ENCODE assay signal across 9 cellular contexts in the genomic region with DNA sequence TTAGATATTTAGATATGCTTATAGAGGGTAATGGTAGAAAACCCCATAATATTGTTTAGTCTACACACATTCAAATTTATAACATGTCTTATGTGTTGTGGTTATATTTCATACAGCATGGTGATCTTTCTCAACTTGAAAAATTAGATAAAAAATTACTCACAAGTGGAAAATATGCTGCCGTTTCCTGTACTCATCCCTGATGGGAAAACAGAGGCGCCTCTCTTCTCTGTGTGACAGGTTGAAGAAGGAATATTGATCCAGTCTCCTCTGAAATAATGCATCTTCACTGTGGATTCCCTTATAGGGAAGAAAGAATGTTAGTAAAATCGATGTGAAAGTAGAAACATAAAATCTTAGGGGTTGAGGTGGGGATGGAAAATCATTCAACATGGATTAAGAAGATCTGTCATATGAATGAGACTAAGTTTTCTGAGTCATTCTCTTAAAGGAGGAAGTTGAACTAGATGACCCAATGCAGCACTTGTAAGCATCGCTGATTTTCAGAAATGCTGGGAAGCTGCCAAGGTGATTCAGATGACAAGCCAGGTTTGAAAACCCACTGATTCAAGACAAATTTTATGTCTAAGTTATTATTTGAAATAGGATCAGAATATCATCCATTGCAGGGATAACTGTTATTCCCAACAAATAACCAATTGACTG.
A peak's percentile ranks its signal among the peaks of the same experiment; 100 is the strongest.
DNase-seq lines count a peak whose midpoint lies in the region; ATAC-seq lines count a peak whose summit lies in the region.
"Had no signal": no experiment of that assay in that cellular context is flagged by ENCODE, and none has a peak within 500 bp of the region (broad histone marks: within the 10 kb centered on the region; RNA-seq: fewer than 3 reads in every experiment).

No MANE protein-coding gene starts in this region.

- H3K4me3 Mint-ChIP-seq in immature natural killer cell: no peak overlapping the region
- H3K4me3 Mint-ChIP-seq: activated naive CD8-positive, alpha-beta T cell had no signal

- H3K27me3 Mint-ChIP-seq in immature natural killer cell (ENCODE audit: low read depth in 3 of 3): peaks cover 0 to 2% (median 2%) of the 10 kb centered on the region in 3 donors

- ATAC-seq in GM19395 (IDR thresholded peaks at IDR 0.05; ENCODE audit: unreplicated experiment) (peak; percentile 72), GM21360 (IDR thresholded peaks at IDR 0.05; ENCODE audit: unreplicated experiment) (no peak)

- H3K9me3 Mint-ChIP-seq in immature natural killer cell: peaks cover 0 to 12% (median 5%) of the 10 kb centered on the region in 6 donors

- DNase-seq in KBM-7 (peak; percentile 69), amniotic stem cell (lab: John Stamatoyannopoulos, UW) (peak; percentile 50), renal cortical epithelial cell (ENCODE audit: low read depth) (peak; percentile 98), GDM1 (lab: John Stamatoyannopoulos, UW) (no peak), NCI-H1092 treated with DMSO at 0.1 percent for 48 hours (lab: John Stamatoyannopoulos, UW) (no peak), immature natural killer cell (no peak)

- in situ Hi-C loops in KBM-7 (cut with MboI; ENCODE audit: low pct_unique_long_range_greater_than_20kb, low sequenced_read_pairs): no loop called here

- no peak overlapping the region for H3K27ac Mint-ChIP-seq in immature natural killer cell
- H3K27ac Mint-ChIP-seq: activated naive CD8-positive, alpha-beta T cell had no signal

- H3K4me1 Mint-ChIP-seq in immature natural killer cell: no peaks in the 10 kb centered on the region

- H3K36me3 Mint-ChIP-seq in immature natural killer cell: no peaks in the 10 kb centered on the region
- H3K36me3 Mint-ChIP-seq: activated naive CD8-positive, alpha-beta T cell had no signal

Comparison
In these comparisons a context has a peak if more than half of its experiments do, and no peak if none do; other contexts are left out.
1. DNase-seq: peak in KBM-7 (single experiment), amniotic stem cell (single experiment) and renal cortical epithelial cell (single experiment); none in GDM1 (single experiment), NCI-H1092 treated with DMSO at 0.1 percent for 48 hours (single experiment) and immature natural killer cell (0 of 3).